Comparison of ENCODE assay signal across 1 cellular context in genomic region chr21:29237110-29238051, GRCh38.
TF ChIP-seq lines count a peak whose summit lies in the region.

No MANE protein-coding gene starts in this region.

TF ChIP-seq in IMR-90, 13 proteins besides CTCF, POLR2A, EP300 and RAD21 (continued from another document):
- TF ChIP-seq MXI1 (IDR thresholded peaks at IDR 0.05; ENCODE audit: borderline replicate concordance, low read depth, low read length) (no peak), MAFK (IDR thresholded peaks at IDR 0.05; ENCODE audit: low read depth, low read length) (no peak), SMC3 (IDR thresholded peaks at IDR 0.05; ENCODE audit: low read depth, low read length) (no peak)
- TF ChIP-seq, protein P1, sequence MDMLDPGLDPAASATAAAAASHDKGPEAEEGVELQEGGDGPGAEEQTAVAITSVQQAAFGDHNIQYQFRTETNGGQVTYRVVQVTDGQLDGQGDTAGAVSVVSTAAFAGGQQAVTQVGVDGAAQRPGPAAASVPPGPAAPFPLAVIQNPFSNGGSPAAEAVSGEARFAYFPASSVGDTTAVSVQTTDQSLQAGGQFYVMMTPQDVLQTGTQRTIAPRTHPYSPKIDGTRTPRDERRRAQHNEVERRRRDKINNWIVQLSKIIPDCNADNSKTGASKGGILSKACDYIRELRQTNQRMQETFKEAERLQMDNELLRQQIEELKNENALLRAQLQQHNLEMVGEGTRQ (IDR thresholded peaks at IDR 0.05; ENCODE audit: low read depth, low read length) = no peak
